In the genomic region with DNA sequence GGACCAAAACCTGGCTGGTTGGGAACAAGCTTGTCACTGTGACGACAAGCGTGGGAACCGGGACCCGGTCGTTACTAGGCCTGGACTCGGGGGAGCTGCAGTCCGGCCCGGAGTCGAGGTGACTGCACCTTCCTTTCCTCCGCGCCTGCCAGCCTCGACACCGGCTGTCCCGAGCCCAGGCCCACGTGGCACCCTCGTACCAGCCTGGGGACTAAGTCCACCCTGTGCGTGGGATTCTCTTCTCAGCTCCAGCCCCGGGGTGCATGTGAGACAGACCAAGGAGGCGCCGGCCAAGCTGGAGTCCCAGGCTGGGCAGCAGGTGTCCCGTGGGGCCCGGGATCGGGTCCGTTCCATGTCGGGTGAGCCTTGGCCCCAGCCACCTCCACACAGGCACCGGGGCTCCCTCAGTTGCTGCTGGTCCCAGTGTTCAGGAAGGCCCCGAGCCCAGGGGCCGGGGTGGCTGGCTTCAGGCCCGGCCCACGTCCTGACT, we compare ENCODE assay signal across 17 cellular contexts. TPM values are rescaled to one million over a fixed set of nuclear protein-coding genes. Genes with fewer than 3 reads are reported as not detected.
DNase-seq lines count a peak whose midpoint lies in the region; ATAC-seq, FAIRE-seq and TF ChIP-seq lines count a peak whose summit lies in the region.
"Had no signal": no experiment of that assay in that cellular context is flagged by ENCODE, and none has a peak within 500 bp of the region (broad histone marks: within the 10 kb centered on the region; RNA-seq: fewer than 3 reads in every experiment).

No MANE protein-coding gene starts in this region.

- no peak for TF ChIP-seq RAD21 in GM12878 (IDR thresholded peaks at IDR 0.05; ENCODE audit: insufficient read depth, low read depth, low read length)

- no peak for TF ChIP-seq CTCF in GM12878 (IDR thresholded peaks at IDR 0.05 in 2 of 3, conservative IDR thresholded peaks at IDR 0.05 in 1 of 3; ENCODE audit: control insufficient read depth in 2 of 3, extremely low read depth in 1 of 3, insufficient read depth in 1 of 3, low read depth in 3 of 3, low read length in 3 of 3)

- ATAC-seq in GM12878 (no peak), GM21723 (IDR thresholded peaks at IDR 0.05; ENCODE audit: unreplicated experiment) (no peak)

- RAD21 ChIA-PET in GM12878 (lab: Charles Lee; ENCODE audit: unreplicated experiment): no interaction called here

- H3K79me2 ChIP-seq in GM12878 (ENCODE audit: control insufficient read depth, insufficient read depth, low read length): no peaks in the 10 kb centered on the region

- H3K9ac ChIP-seq in HUES6 (ENCODE audit: low read length): no peak overlapping the region
- no peak overlapping the region for H3K9ac ChIP-seq in GM12878 (ENCODE audit: control insufficient read depth, insufficient read depth, low read length)

- no peak for TF ChIP-seq EP300 in GM12878 (IDR thresholded peaks at IDR 0.05; ENCODE audit: borderline replicate concordance in 1 of 2, control insufficient read depth in 1 of 2, low read depth in 2 of 2, low read length in 2 of 2)

- H3K36me3 ChIP-seq in HUES6 (ENCODE audit: control insufficient read depth, insufficient read depth, low read length) (peaks cover 76% of the 10 kb centered on the region), GM12878 (ENCODE audit: control insufficient read depth in 2 of 2, insufficient read depth in 2 of 2, low read length in 1 of 2) (peaks cover 0 to 4% of the 10 kb centered on the region in 2 experiments; a peak in 3 of 4 replicates)

- no peaks in the 10 kb centered on the region for H3K27me3 ChIP-seq in HUES6 (ENCODE audit: control insufficient read depth, insufficient read depth, low read length)
- no peaks in the 10 kb centered on the region for H3K27me3 ChIP-seq in GM12878 (replicated peaks in 1 of 2; ENCODE audit: control insufficient read depth in 2 of 2, insufficient read depth in 2 of 2, low read length in 1 of 2)

- intact Hi-C loops in GM12878 (cut with micrococcal nuclease; ENCODE audit: unreplicated experiment): no loop called here
- intact Hi-C loops in posterior cingulate gyrus (cut with DNase I): no loop called here

- FAIRE-seq in GM12878 (lab: Jason Lieb, UNC): no peak
- FAIRE-seq: A204.1, HTR-8/SVneo had no signal

- no peak overlapping the region for H3K4me2 ChIP-seq in GM12878 (ENCODE audit: control insufficient read depth, insufficient read depth)

- no peak overlapping the region for H2AFZ ChIP-seq in GM12878 (ENCODE audit: control insufficient read depth, low read depth, low read length)

- no peak overlapping the region for H3K4me3 ChIP-seq in HUES6 (ENCODE audit: low read depth, low read length)
- H3K4me3 ChIP-seq in GM12878: no peak overlapping the region

- SMC1A ChIA-PET in GM12878 (lab: Charles Lee; ENCODE audit: uncharacterized antibody, unreplicated experiment): no interaction called here

- H3K27ac ChIP-seq in HUES6 (ENCODE audit: low read depth, low read length) (peak overlapping the region; percentile 53; the same call in 1 of the 2 replicates), GM12878 (ENCODE audit: control insufficient read depth, insufficient read depth) (no peak overlapping the region)
- H3K27ac ChIP-seq: C4-2B had no signal

- no peaks in the 10 kb centered on the region for H3K9me3 ChIP-seq in HUES6 (ENCODE audit: control insufficient read depth, insufficient read depth, low read depth, low read length)
- H3K9me3 ChIP-seq in GM12878 (replicated peaks; ENCODE audit: control insufficient read depth, insufficient read depth, low read length): no peaks in the 10 kb centered on the region

- POLR2A ChIA-PET in GM12878 (lab: Charles Lee): no interaction called here

- H4K20me1 ChIP-seq in GM12878 (ENCODE audit: control insufficient read depth, insufficient read depth): no peaks in the 10 kb centered on the region

- DNase-seq in GM12878 (ENCODE audit: low read depth, low spot score): no peak
- DNase-seq in stimulated activated CD4-positive, alpha-beta T cell treated with anti-CD3 and anti-CD28 coated beads, Interleukin-4, amount 100 ng/mL, for 24 hours: no peak
- no peak for DNase-seq in posterior cingulate gyrus
- DNase-seq: ACHN; AML-193; CD4-positive, alpha-beta T cell; DMS153; DMS79; GDM1; GOT3; H9; KG1 had no signal

- 0 out of 2 replicates have a peak, but pooled peaks have one; percentile 0 for TF ChIP-seq POLR2A in GM12878 (IDR thresholded peaks at IDR 0.05; ENCODE audit: low read depth, low read length)

- BruUV-seq in GM12878 (replicated peaks; lab: Mats Ljungman, UMichigan): no TSS peak

- in situ Hi-C loops in GM12878 (cut with MboI): no loop called here

- 87% methylated on average over 23 of the region's 30 CpGs for WGBS in GM12878 (ENCODE audit: insufficient coverage, insufficient replicate concordance, low lambda C conversion rate, missing lambda C conversion rate)

- H3K4me1 ChIP-seq in HUES6 (ENCODE audit: control insufficient read depth, insufficient read depth, low read length): no peaks in the 10 kb centered on the region
- no peaks in the 10 kb centered on the region for H3K4me1 ChIP-seq in GM12878 (ENCODE audit: control insufficient read depth, insufficient read depth, low read length)

- CTCF ChIA-PET in GM12878 (lab: Yijun Ruan, JAX): no interaction called here

RNA-seq across cellular contexts. Expression of gene TSC2, which starts 31.6 kb away (rescaled TPM):
- total RNA-seq in GM12878 (2013; cell fraction: nucleolus; rRNA removed): 135 and 159 TPM in 2 replicates
- total RNA-seq in GM12878 (2014; rRNA removed) (15.9 and 20.4 TPM in 2 replicates), GM12878 (2014; rRNA removed; fragmentation: Illumina TruSeq; extraction: Trizol) (9.7 and 10.9 TPM in 2 replicates), GM12878 (2021) (61.5 and 77.0 TPM in 2 replicates)
- polyA plus RNA-seq in GM12878 (2011; ENCODE audit: low read depth): 17.5 TPM
- polyA plus RNA-seq in GM12878 (2011; rRNA removed) (10.1 and 18.0 TPM in 2 replicates), GM12878 (2014; fragmentation: Illumina TruSeq; extraction: Trizol) (4.9 and 22.7 TPM in 2 replicates), GM12878 (2014; fragmentation: Nextera tagmentation; extraction: Ambion mirVana) (1 to 10 TPM; 1.6 to 3.9 TPM), GM12878 (2014; rRNA removed) (31.3 and 48.1 TPM in 2 replicates), GM12878 (2016; fragmentation: Nextera tagmentation; extraction: Ambion mirVana) (10 to 100 TPM; 36.1 to 43.6 TPM)
- polyA plus RNA-seq in GM12878 (2011; cell fraction: cytosol; rRNA removed): 18.5 and 24.1 TPM in 2 replicates
- 284 and 324 TPM in 2 replicates for polyA plus RNA-seq in GM12878 (2011; cell fraction: nucleus; rRNA removed)
- polyA plus RNA-seq in GM12878 (2012): 46.1 and 49.1 TPM in 2 replicates
- 43.0 and 55.4 TPM in 2 replicates for polyA minus RNA-seq in GM12878 (2011; rRNA and poly(A)+ RNA removed)
- polyA minus RNA-seq in GM12878 (2011; cell fraction: cytosol; rRNA and poly(A)+ RNA removed): 32.2 and 38.4 TPM in 2 replicates
- polyA minus RNA-seq in GM12878 (2011; cell fraction: nucleus; rRNA and poly(A)+ RNA removed): 47.4 and 83.8 TPM in 2 replicates

RNA-seq across cellular contexts. Expression of gene NTHL1, which starts 31.7 kb away (rescaled TPM):
- 21.3 and 22.2 TPM in 2 replicates for total RNA-seq in GM12878 (2013; cell fraction: nucleolus; rRNA removed)
- 50.1 and 54.7 TPM in 2 replicates for total RNA-seq in GM12878 (2014; rRNA removed)
- 16.4 and 17.2 TPM in 2 replicates for total RNA-seq in GM12878 (2014; rRNA removed; fragmentation: Illumina TruSeq; extraction: Trizol)
- 41.3 and 48.4 TPM in 2 replicates for total RNA-seq in GM12878 (2021)
- 4.0 TPM for polyA plus RNA-seq in GM12878 (2011; ENCODE audit: low read depth)
- polyA plus RNA-seq in GM12878 (2011; rRNA removed): 11.8 and 32.9 TPM in 2 replicates
- polyA plus RNA-seq in GM12878 (2011; cell fraction: cytosol; rRNA removed): 71.1 and 110 TPM in 2 replicates
- 47.6 and 73.7 TPM in 2 replicates for polyA plus RNA-seq in GM12878 (2011; cell fraction: nucleus; rRNA removed)
- 14.5 and 15.4 TPM in 2 replicates for polyA plus RNA-seq in GM12878 (2012)
- 0.19 and 8.1 TPM in 2 replicates for polyA plus RNA-seq in GM12878 (2014; fragmentation: Illumina TruSeq; extraction: Trizol)
- polyA plus RNA-seq in GM12878 (2014; fragmentation: Nextera tagmentation; extraction: Ambion mirVana): 1 to 10 TPM in 1 of 2 experiments, under 1 TPM in 1; 0.85 to 9.2 TPM
- 46.9 and 49.0 TPM in 2 replicates for polyA plus RNA-seq in GM12878 (2014; rRNA removed)
- polyA plus RNA-seq in GM12878 (2016; fragmentation: Nextera tagmentation; extraction: Ambion mirVana): 10 to 100 TPM; 45.1 to 53.8 TPM
- polyA minus RNA-seq in GM12878 (2011; rRNA and poly(A)+ RNA removed): 18.0 and 54.3 TPM in 2 replicates
- polyA minus RNA-seq in GM12878 (2011; cell fraction: cytosol; rRNA and poly(A)+ RNA removed): 13.1 and 15.4 TPM in 2 replicates
- 10.2 and 15.9 TPM in 2 replicates for polyA minus RNA-seq in GM12878 (2011; cell fraction: nucleus; rRNA and poly(A)+ RNA removed)

RNA-seq across cellular contexts. Expression of gene NHERF2, which starts 52.7 kb away (rescaled TPM):
- 0.71 TPM in 1 of 2 replicates, not detected in the other for total RNA-seq in GM12878 (2013; cell fraction: nucleolus; rRNA removed)
- total RNA-seq in GM12878 (2014; rRNA removed): 0.06 TPM in 1 of 2 replicates, not detected in the other
- total RNA-seq in GM12878 (2014; rRNA removed; fragmentation: Illumina TruSeq; extraction: Trizol): not detected in 2 replicates
- 0.31 and 0.51 TPM in 2 replicates for total RNA-seq in GM12878 (2021)
- polyA plus RNA-seq in GM12878 (2011; ENCODE audit: low read depth): not detected
- 0.05 TPM in 1 of 2 replicates, not detected in the other for polyA plus RNA-seq in GM12878 (2011; rRNA removed)
- 0.04 and 0.15 TPM in 2 replicates for polyA plus RNA-seq in GM12878 (2011; cell fraction: cytosol; rRNA removed)
- polyA plus RNA-seq in GM12878 (2011; cell fraction: nucleus; rRNA removed): 0.78 and 0.98 TPM in 2 replicates
- polyA plus RNA-seq in GM12878 (2012): 0.15 and 0.42 TPM in 2 replicates
- polyA plus RNA-seq in GM12878 (2014; fragmentation: Illumina TruSeq; extraction: Trizol): 0.06 TPM in 1 of 2 replicates, not detected in the other
- polyA plus RNA-seq in GM12878 (2014; fragmentation: Nextera tagmentation; extraction: Ambion mirVana): not detected
- polyA plus RNA-seq in GM12878 (2014; rRNA removed): not detected in 2 replicates
- under 1 TPM; 0.10 to 0.19 TPM for polyA plus RNA-seq in GM12878 (2016; fragmentation: Nextera tagmentation; extraction: Ambion mirVana)
- polyA minus RNA-seq in GM12878 (2011; rRNA and poly(A)+ RNA removed): not detected in 2 replicates
- 0.62 TPM in 1 of 2 replicates, not detected in the other for polyA minus RNA-seq in GM12878 (2011; cell fraction: cytosol; rRNA and poly(A)+ RNA removed)
- not detected in 2 replicates for polyA minus RNA-seq in GM12878 (2011; cell fraction: nucleus; rRNA and poly(A)+ RNA removed)

RNA-seq across cellular contexts. Expression of gene PKD1, which starts 56.3 kb away (rescaled TPM):
- total RNA-seq in GM12878 (2013; cell fraction: nucleolus; rRNA removed): 160 and 186 TPM in 2 replicates
- 19.6 and 22.9 TPM in 2 replicates for total RNA-seq in GM12878 (2014; rRNA removed)
- total RNA-seq in GM12878 (2014; rRNA removed; fragmentation: Illumina TruSeq; extraction: Trizol): 6.9 and 7.5 TPM in 2 replicates
- 44.9 and 62.0 TPM in 2 replicates for total RNA-seq in GM12878 (2021)
- polyA plus RNA-seq in GM12878 (2011; ENCODE audit: low read depth): 13.4 TPM
- 3.7 and 9.0 TPM in 2 replicates for polyA plus RNA-seq in GM12878 (2011; rRNA removed)
- polyA plus RNA-seq in GM12878 (2011; cell fraction: cytosol; rRNA removed): 16.3 and 29.0 TPM in 2 replicates
- 295 and 314 TPM in 2 replicates for polyA plus RNA-seq in GM12878 (2011; cell fraction: nucleus; rRNA removed)
- polyA plus RNA-seq in GM12878 (2012): 34.8 and 47.6 TPM in 2 replicates
- 0.36 and 3.9 TPM in 2 replicates for polyA plus RNA-seq in GM12878 (2014; fragmentation: Illumina TruSeq; extraction: Trizol)
- under 1 TPM; 0.11 to 0.35 TPM for polyA plus RNA-seq in GM12878 (2014; fragmentation: Nextera tagmentation; extraction: Ambion mirVana)
- 48.2 and 49.7 TPM in 2 replicates for polyA plus RNA-seq in GM12878 (2014; rRNA removed)
- 1 to 10 TPM; 2.9 to 5.2 TPM for polyA plus RNA-seq in GM12878 (2016; fragmentation: Nextera tagmentation; extraction: Ambion mirVana)
- 11.8 and 40.3 TPM in 2 replicates for polyA minus RNA-seq in GM12878 (2011; rRNA and poly(A)+ RNA removed)
- 17.5 and 22.7 TPM in 2 replicates for polyA minus RNA-seq in GM12878 (2011; cell fraction: cytosol; rRNA and poly(A)+ RNA removed)
- 50.4 and 84.4 TPM in 2 replicates for polyA minus RNA-seq in GM12878 (2011; cell fraction: nucleus; rRNA and poly(A)+ RNA removed)

RNA-seq across cellular contexts. Expression of gene NPW, which starts 59.8 kb away (rescaled TPM):
- not detected in 2 replicates for total RNA-seq in GM12878 (2013; cell fraction: nucleolus; rRNA removed)
- total RNA-seq in GM12878 (2014; rRNA removed) (0.23 and 0.33 TPM in 2 replicates), GM12878 (2014; rRNA removed; fragmentation: Illumina TruSeq; extraction: Trizol) (0.67 TPM in 1 of 2 replicates, not detected in the other), GM12878 (2021) (0.85 and 1.3 TPM in 2 replicates)
- polyA plus RNA-seq in GM12878 (2011; ENCODE audit: low read depth): not detected
- polyA plus RNA-seq in GM12878 (2011; rRNA removed) (not detected in 2 replicates), GM12878 (2014; fragmentation: Illumina TruSeq; extraction: Trizol) (not detected in 2 replicates), GM12878 (2014; fragmentation: Nextera tagmentation; extraction: Ambion mirVana) (not detected), GM12878 (2014; rRNA removed) (0.24 TPM in 1 of 2 replicates, not detected in the other), GM12878 (2016; fragmentation: Nextera tagmentation; extraction: Ambion mirVana) (1 to 10 TPM; 1.4 to 2.5 TPM)
- polyA plus RNA-seq in GM12878 (2011; cell fraction: cytosol; rRNA removed): 0.10 TPM in 1 of 2 replicates, not detected in the other
- polyA plus RNA-seq in GM12878 (2011; cell fraction: nucleus; rRNA removed): 0.21 and 0.67 TPM in 2 replicates
- 0.16 and 0.22 TPM in 2 replicates for polyA plus RNA-seq in GM12878 (2012)
- polyA minus RNA-seq in GM12878 (2011; rRNA and poly(A)+ RNA removed): not detected in 2 replicates
- not detected in 2 replicates for polyA minus RNA-seq in GM12878 (2011; cell fraction: cytosol; rRNA and poly(A)+ RNA removed)
- not detected in 2 replicates for polyA minus RNA-seq in GM12878 (2011; cell fraction: nucleus; rRNA and poly(A)+ RNA removed)
